In genomic region chr14:93949511-93950075, GRCh38 we compare ENCODE assay signal across 1 cellular context.
TF ChIP-seq lines count a peak whose summit lies in the region.

No MANE protein-coding gene starts in this region.

TF ChIP-seq in IMR-90, 13 proteins besides CTCF, POLR2A, EP300 and RAD21 (continued from another document):
- TF ChIP-seq ELK1 (IDR thresholded peaks at IDR 0.05; ENCODE audit: borderline replicate concordance, low read depth, low read length) (no peak), CHD1 (IDR thresholded peaks at IDR 0.05; ENCODE audit: low read depth, low read length) (no peak), USF2 (IDR thresholded peaks at IDR 0.05; ENCODE audit: low read depth, low read length) (no peak), SMC3 (IDR thresholded peaks at IDR 0.05; ENCODE audit: low read depth, low read length) (no peak), CEBPB (IDR thresholded peaks at IDR 0.05; ENCODE audit: low read depth, low read length) (no peak), MAFK (IDR thresholded peaks at IDR 0.05; ENCODE audit: low read depth, low read length) (no peak), MAZ (IDR thresholded peaks at IDR 0.05; ENCODE audit: borderline replicate concordance, low read depth, low read length) (no peak), RFX5 (IDR thresholded peaks at IDR 0.05; ENCODE audit: low read depth, low read length) (no peak)
